ENCODE assay signal across 10 cellular contexts in genomic region chr22:25130462-25130861, GRCh38.
"Had no signal": no experiment of that assay in that cellular context is flagged by ENCODE, and none has a peak within 500 bp of the region (broad histone marks: within the 10 kb centered on the region; RNA-seq: fewer than 3 reads in every experiment).

No MANE protein-coding gene starts in this region.

- H3K27me3 ChIP-seq: neural progenitor cell, tibial artery had no signal

- H3K27ac ChIP-seq: neural progenitor cell, VCaP had no signal

- H3K27ac Mint-ChIP-seq: neural progenitor cell had no signal

- H3K36me3 Mint-ChIP-seq: neural progenitor cell had no signal

- DNase-seq: activated CD4-positive, alpha-beta T cell treated with anti-CD3 and anti-CD28 coated beads for 48 hours; activated naive CD4-positive, alpha-beta T cell treated with Interleukin-2 at 50 U/mL for 16 hours; effector memory CD8-positive, alpha-beta T cell; stimulated activated CD4-positive, alpha-beta T cell treated with anti-CD3 and anti-CD28 coated beads, Interleukin-4, amount 100 ng/mL, for 4 hours; T-helper 9 cell; tibial artery had no signal

- H3K4me3 ChIP-seq: neural progenitor cell, skin epidermis, tibial artery had no signal

- H3K36me3 ChIP-seq: neural progenitor cell, tibial artery had no signal

- H3K9me3 ChIP-seq: tibial artery had no signal

- H3K9me3 Mint-ChIP-seq: central memory CD8-positive, alpha-beta T cell; effector memory CD8-positive, alpha-beta T cell; neural progenitor cell had no signal

- ATAC-seq: effector memory CD8-positive, alpha-beta T cell had no signal

- H3K27me3 Mint-ChIP-seq: central memory CD8-positive, alpha-beta T cell; effector memory CD8-positive, alpha-beta T cell had no signal

- H3K4me3 Mint-ChIP-seq: central memory CD8-positive, alpha-beta T cell; effector memory CD8-positive, alpha-beta T cell; neural progenitor cell had no signal
